In the genomic region with DNA sequence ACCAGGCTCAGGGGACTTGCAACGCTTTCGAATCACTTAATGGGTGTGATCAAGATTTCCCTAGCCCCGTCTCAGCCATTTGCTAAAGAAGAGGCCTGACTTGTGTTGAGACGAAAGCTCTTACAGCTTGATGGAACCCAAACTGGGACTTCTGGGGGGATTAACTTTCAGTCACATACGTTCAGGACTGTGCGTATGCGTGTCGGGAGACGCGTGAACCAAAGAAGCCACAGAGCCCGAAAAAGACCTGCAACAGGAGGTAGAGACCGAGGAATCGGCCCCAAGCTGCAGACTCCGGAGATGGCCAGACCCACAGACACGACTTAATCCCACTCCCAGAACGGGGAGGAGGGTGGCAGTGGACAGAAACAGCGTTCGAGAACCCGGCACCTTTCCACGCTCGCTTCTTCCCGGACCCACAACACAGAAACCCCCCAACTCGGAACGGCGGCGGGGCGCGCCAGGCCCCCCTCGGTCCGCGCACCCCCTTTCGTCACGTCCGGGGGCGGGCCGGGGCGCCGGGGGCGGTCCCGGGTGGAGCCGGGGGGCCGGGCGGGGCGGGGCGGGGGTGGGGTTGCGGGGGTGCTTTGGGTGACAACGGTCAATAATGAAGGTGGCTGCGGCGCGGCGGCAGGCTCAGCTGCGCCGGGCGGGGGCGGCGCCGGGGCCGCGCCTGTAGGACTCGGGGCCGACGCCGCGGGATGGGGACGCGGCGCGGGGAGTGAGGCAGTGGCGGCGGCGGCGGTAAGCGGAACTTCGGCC, we compare ENCODE assay signal across 8 cellular contexts. TPM values are rescaled to one million over a fixed set of nuclear protein-coding genes. Genes with fewer than 3 reads are reported as not detected.
A peak's percentile ranks its signal among the peaks of the same experiment; 100 is the strongest.
DNase-seq lines count a peak whose midpoint lies in the region; ATAC-seq and TF ChIP-seq lines count a peak whose summit lies in the region.

A gene (plus strand): TSS at position 604 of the 762 bp plus-strand sequence. CDS start 256 bp downstream, outside the sequence.

- no peak for TF ChIP-seq CTCF in omental fat pad (IDR thresholded peaks at IDR 0.05)
- TF ChIP-seq CTCF in suprapubic skin (IDR thresholded peaks at IDR 0.05) = no peak

- TF ChIP-seq EP300 in suprapubic skin (IDR thresholded peaks at IDR 0.05) = no peak

- H3K27me3 ChIP-seq in H7 (ENCODE audit: control insufficient read depth, insufficient read depth, low read length) = peaks cover 4% of the 10 kb centered on the region
- H3K27me3 ChIP-seq in MG63 = no peaks in the 10 kb centered on the region
- no peaks in the 10 kb centered on the region for H3K27me3 ChIP-seq in suprapubic skin

- H3K4me3 ChIP-seq in H7 (ENCODE audit: insufficient read depth, low read depth, low read length) (peak within 1 kb of the TSS; percentile 72), MG63 (peak within 1 kb of the TSS; percentile 71), suprapubic skin (peak within 1 kb of the TSS; percentile 97)

- ATAC-seq in SK-N-SH treated with all-trans-retinoic acid at 6 μM for 48 hours (peak; percentile 69), omental fat pad (ENCODE audit: low FRiP score) (peak; percentile 74)

- H3K36me3 Mint-ChIP-seq in activated naive CD4-positive, alpha-beta T cell treated with anti-CD3 and anti-CD28 coated beads, Interleukin-2, amount 50 U/mL, for 24 hours = peaks cover 2% of the 10 kb centered on the region

- peak; percentile 97 for DNase-seq in GM03348 (ENCODE audit: low spot score)
- DNase-seq in H7 = peak; percentile 93
- peak; percentile 74 for DNase-seq in MG63
- no peak for DNase-seq in glomerular endothelial cell (ENCODE audit: extremely low read depth, low read depth, low spot score)
- DNase-seq in omental fat pad (ENCODE audit: low spot score) = peak; percentile 29
- peak; percentile 76 to 82 for DNase-seq in suprapubic skin (ENCODE audit: low spot score in 2 of 2)

- no peaks in the 10 kb centered on the region for H3K9me3 ChIP-seq in MG63
- H3K9me3 ChIP-seq in suprapubic skin = no peaks in the 10 kb centered on the region

- H3K4me1 ChIP-seq in suprapubic skin = peaks cover 25% of the 10 kb centered on the region

- H3K4me3 Mint-ChIP-seq in activated naive CD4-positive, alpha-beta T cell treated with anti-CD3 and anti-CD28 coated beads, Interleukin-2, amount 50 U/mL, for 24 hours = peak within 1 kb of the TSS; percentile 93

- H3K4me1 Mint-ChIP-seq in activated naive CD4-positive, alpha-beta T cell treated with anti-CD3 and anti-CD28 coated beads, Interleukin-2, amount 50 U/mL, for 24 hours = peaks cover 35% of the 10 kb centered on the region

- H3K27ac ChIP-seq in suprapubic skin = peak within 1 kb of the TSS; percentile 96

- no peaks in the 10 kb centered on the region for H3K36me3 ChIP-seq in H7 (replicated peaks; ENCODE audit: control insufficient read depth, insufficient read depth, low read length)
- no peaks in the 10 kb centered on the region; the same call in 1 of the 2 replicates for H3K36me3 ChIP-seq in MG63
- H3K36me3 ChIP-seq in suprapubic skin = no peaks in the 10 kb centered on the region

- H3K27ac Mint-ChIP-seq in activated naive CD4-positive, alpha-beta T cell treated with anti-CD3 and anti-CD28 coated beads, Interleukin-2, amount 50 U/mL, for 24 hours = peak within 1 kb of the TSS; percentile 98

- under 1% methylated on average over 15 of the region's 74 CpGs for WGBS in suprapubic skin

- no peaks in the 10 kb centered on the region for H3K27me3 Mint-ChIP-seq in activated naive CD4-positive, alpha-beta T cell treated with anti-CD3 and anti-CD28 coated beads, Interleukin-2, amount 50 U/mL, for 24 hours

- peak in 1 of 2 donors; percentile 19 for TF ChIP-seq POLR2A in suprapubic skin (IDR thresholded peaks at IDR 0.05)

- H3K9me3 Mint-ChIP-seq in activated naive CD4-positive, alpha-beta T cell treated with anti-CD3 and anti-CD28 coated beads, Interleukin-2, amount 50 U/mL, for 24 hours = no peaks in the 10 kb centered on the region

TF ChIP-seq in SK-N-SH treated with all-trans-retinoic acid at 6 μM for 48 hours, 23 proteins besides CTCF, POLR2A, EP300 and RAD21:
- no peak for TF ChIP-seq RARB (CRISPR knock-in tag; IDR thresholded peaks at IDR 0.05)
- no peak for TF ChIP-seq BACH2 (CRISPR knock-in tag; IDR thresholded peaks at IDR 0.05; ENCODE audit: borderline replicate concordance)

RNA-seq across cellular contexts. Expression of the gene that starts here (rescaled TPM):
- 14.2 and 20.1 TPM in 2 replicates for total RNA-seq in H7 (2014; rRNA removed; shearing (Covaris generic))
- 31.7 and 48.3 TPM in 2 replicates for total RNA-seq in MG63 (2014; rRNA removed; shearing (Covaris generic); ENCODE audit: low replicate concordance)
- total RNA-seq in glomerular endothelial cell (42.3 and 42.6 TPM in 2 replicates), omental fat pad (100 to 1,000 TPM in 1 of 4 donors, 10 to 100 TPM in 3; 59.0 to 117 (median 75.7) TPM), suprapubic skin (100 to 1,000 TPM in 3 of 4 donors, 10 to 100 TPM in 1; 87.7 to 160 (median 122) TPM)
